Comparison of ENCODE assay signal across 10 cellular contexts in genomic region chr1:161069201-161069685, GRCh38. TPM values are rescaled to one million over a fixed set of nuclear protein-coding genes. Genes with fewer than 3 reads are reported as not detected.
DNase-seq lines count a peak whose midpoint lies in the region; ATAC-seq and TF ChIP-seq lines count a peak whose summit lies in the region.
"Had no signal": no experiment of that assay in that cellular context is flagged by ENCODE, and none has a peak within 500 bp of the region (broad histone marks: within the 10 kb centered on the region; RNA-seq: fewer than 3 reads in every experiment).

No MANE protein-coding gene starts in this region.

- intact Hi-C loops in left ventricle myocardium inferior (cut with micrococcal nuclease) (no loop called here), Right ventricle myocardium inferior (cut with DNase I) (no loop called here), activated B cell treated with CpG ODN at 0.5 μM for 24 hours (cut with micrococcal nuclease) (loop anchor here (1.0 to 5.0 kb wide), 6 partner anchors 28 to 298 kb away; partner anchors contain the start of genes CFAP126, DEDD, F11R and UFC1), right lobe of liver (cut with DNase I) (no loop called here)

- no peak for TF ChIP-seq POLR2A in right lobe of liver (IDR thresholded peaks at IDR 0.05)

- H3K36me3 ChIP-seq in left ventricle myocardium inferior (no peaks in the 10 kb centered on the region), right lobe of liver (no peaks in the 10 kb centered on the region), urinary bladder (ENCODE audit: insufficient read depth) (no peaks in the 10 kb centered on the region), H7 (replicated peaks; ENCODE audit: control insufficient read depth, insufficient read depth, low read length) (no peaks in the 10 kb centered on the region)

- no peaks in the 10 kb centered on the region for H3K9me3 Mint-ChIP-seq in activated B cell treated with CpG ODN at 0.5 μM for 24 hours

- no peak for ATAC-seq in Right ventricle myocardium inferior
- ATAC-seq in activated B cell treated with CpG ODN at 0.5 μM for 24 hours (ENCODE audit: low read depth) = no peak
- ATAC-seq in right lobe of liver = peak in 1 of 4 donors; percentile 2

- peak overlapping the region; percentile 96 for H3K4me3 Mint-ChIP-seq in activated B cell treated with CpG ODN at 0.5 μM for 24 hours

- H3K27me3 ChIP-seq in left ventricle myocardium inferior (ENCODE audit: low read depth) (peaks cover 28% of the 10 kb centered on the region), right lobe of liver (no peaks in the 10 kb centered on the region), H7 (ENCODE audit: control insufficient read depth, insufficient read depth, low read length) (no peaks in the 10 kb centered on the region; the same call in 1 of the 2 replicates)

- H3K36me3 Mint-ChIP-seq in activated B cell treated with CpG ODN at 0.5 μM for 24 hours (ENCODE audit: low read depth) = peaks cover 40% of the 10 kb centered on the region

- no peak for DNase-seq in left ventricle myocardium inferior
- no peak for DNase-seq in Right ventricle myocardium inferior (ENCODE audit: missing footprints)
- DNase-seq in activated B cell treated with CpG ODN at 0.5 μM for 24 hours = no peak
- DNase-seq in right lobe of liver = no peak
- DNase-seq in H7 = no peak
- DNase-seq in D341Med (ENCODE audit: low spot score) = no peak
- DNase-seq in EL = no peak
- DNase-seq: NCI-H1930 had no signal

- H3K9me3 ChIP-seq in left ventricle myocardium inferior (replicated peaks) (no peaks in the 10 kb centered on the region), right lobe of liver (no peaks in the 10 kb centered on the region)

- WGBS in right lobe of liver (ENCODE audit: insufficient coverage, low coverage, low lambda C conversion rate, missing lambda C conversion rate) = 55% methylated on average over 7 of the region's 11 CpGs
- 75% methylated on average over 11 of the region's 11 CpGs for WGBS in urinary bladder

- H3K27ac ChIP-seq in left ventricle myocardium inferior (replicated peaks) (peak overlapping the region; percentile 66), right lobe of liver (peak overlapping the region in 2 of 3 donors; percentile 71 to 75), urinary bladder (ENCODE audit: low read depth) (no peak overlapping the region)
- H3K27ac ChIP-seq: C4-2B had no signal

- peak overlapping the region; percentile 95 for H3K27ac Mint-ChIP-seq in activated B cell treated with CpG ODN at 0.5 μM for 24 hours

- H3K4me3 ChIP-seq in left ventricle myocardium inferior (peak overlapping the region; percentile 49), right lobe of liver (peak overlapping the region; percentile 26 to 44 (median 31)), urinary bladder (ENCODE audit: low read depth, low read length) (peak overlapping the region; percentile 32), H7 (ENCODE audit: insufficient read depth, low read depth, low read length) (no peak overlapping the region)

- CTCF ChIA-PET in activated B cell treated with CpG ODN at 0.5 μM for 24 hours (lab: Charles Lee) = interaction anchor here (1.0 to 6.2 kb wide), 9 partner anchors 24 to 97 kb away, joined by 3 to 95 read pairs (median 8); partner anchors contain the start of genes KLHDC9, PPOX, TSTD1 and USF1

- TF ChIP-seq CTCF in left ventricle myocardium inferior (IDR thresholded peaks at IDR 0.05; ENCODE audit: borderline replicate concordance) (no peak), activated B cell treated with CpG ODN at 0.5 μM for 24 hours (IDR thresholded peaks at IDR 0.05) (no peak), right lobe of liver (IDR thresholded peaks at IDR 0.05) (no peak)

- peaks cover 62% of the 10 kb centered on the region for H3K4me1 Mint-ChIP-seq in activated B cell treated with CpG ODN at 0.5 μM for 24 hours

- POLR2A ChIA-PET in activated B cell treated with CpG ODN at 0.5 μM for 24 hours (lab: Charles Lee) = interaction anchor here (0.7 to 9.8 kb wide), 29 partner anchors 9 to 680 kb away, joined by 3 to 285 read pairs (median 6); partner anchors contain the start of genes B4GALT3, DEDD, DUSP12 and F11R

- no peaks in the 10 kb centered on the region for H3K27me3 Mint-ChIP-seq in activated B cell treated with CpG ODN at 0.5 μM for 24 hours

- H3K4me1 ChIP-seq in left ventricle myocardium inferior = no peaks in the 10 kb centered on the region
- H3K4me1 ChIP-seq in right lobe of liver = no peaks in the 10 kb centered on the region
- no peaks in the 10 kb centered on the region for H3K4me1 ChIP-seq in urinary bladder (ENCODE audit: insufficient read depth)

RNA-seq across cellular contexts. Expression of gene ARHGAP30, which starts 0.4 kb away (rescaled TPM):
- 2.4 TPM for total RNA-seq in left ventricle myocardium inferior
- total RNA-seq in Right ventricle myocardium inferior = 3.7 TPM
- total RNA-seq in activated B cell treated with CpG ODN at 0.5 μM for 24 hours = 154 and 158 TPM in 2 replicates
- 1 to 10 TPM; 2.8 to 7.4 (median 3.6) TPM for total RNA-seq in right lobe of liver
- 2.9 TPM for total RNA-seq in urinary bladder
- polyA plus RNA-seq in urinary bladder = 5.1 TPM
- total RNA-seq in H7 (2014; rRNA removed; shearing (Covaris generic)) = 0.11 TPM in 1 of 2 replicates, not detected in the other

RNA-seq across cellular contexts. Expression of gene NECTIN4, which starts 20.1 kb away (rescaled TPM):
- total RNA-seq in left ventricle myocardium inferior (not detected), Right ventricle myocardium inferior (not detected), activated B cell treated with CpG ODN at 0.5 μM for 24 hours (not detected in 2 replicates), right lobe of liver (not detected), urinary bladder (12.2 TPM)
- 5.0 TPM for polyA plus RNA-seq in urinary bladder
- total RNA-seq in H7 (2014; rRNA removed; shearing (Covaris generic)) = not detected in 2 replicates

RNA-seq across cellular contexts. Expression of gene USF1, which starts 23.5 kb away (rescaled TPM):
- total RNA-seq in left ventricle myocardium inferior (31.7 TPM), Right ventricle myocardium inferior (33.7 TPM), activated B cell treated with CpG ODN at 0.5 μM for 24 hours (134 and 143 TPM in 2 replicates), right lobe of liver (10 to 100 TPM; 25.5 to 34.3 (median 28.1) TPM), urinary bladder (46.7 TPM)
- 55.9 TPM for polyA plus RNA-seq in urinary bladder
- total RNA-seq in H7 (2014; rRNA removed; shearing (Covaris generic)) = 169 and 176 TPM in 2 replicates

RNA-seq across cellular contexts. Expression of gene KLHDC9, which starts 28.9 kb away (rescaled TPM):
- total RNA-seq in left ventricle myocardium inferior (9.1 TPM), Right ventricle myocardium inferior (6.5 TPM), activated B cell treated with CpG ODN at 0.5 μM for 24 hours (2.9 and 3.6 TPM in 2 replicates), right lobe of liver (1 to 10 TPM; 1.4 to 6.8 (median 2.9) TPM), urinary bladder (1.3 TPM)
- 8.4 TPM for polyA plus RNA-seq in urinary bladder
- total RNA-seq in H7 (2014; rRNA removed; shearing (Covaris generic)) = 21.9 and 23.2 TPM in 2 replicates

RNA-seq across cellular contexts. Expression of gene TSTD1, which starts 30.5 kb away (rescaled TPM):
- total RNA-seq in left ventricle myocardium inferior (13.4 TPM), Right ventricle myocardium inferior (10.5 TPM), activated B cell treated with CpG ODN at 0.5 μM for 24 hours (69.8 and 70.2 TPM in 2 replicates), right lobe of liver (10 to 100 TPM; 16.3 to 60.8 (median 28.3) TPM), urinary bladder (23.1 TPM)
- 36.7 TPM for polyA plus RNA-seq in urinary bladder
- total RNA-seq in H7 (2014; rRNA removed; shearing (Covaris generic)) = 91.3 and 114 TPM in 2 replicates

Comparison
In these comparisons a context has a peak if more than half of its experiments do, and no peak if none do; other contexts are left out.
1. RNA of gene ARHGAP30, which starts 0.4 kb away (total RNA-seq): 154 to 158 TPM in activated B cell treated with CpG ODN at 0.5 μM for 24 hours; 3.7 TPM in Right ventricle myocardium inferior (single experiment), 2.8 to 7.4 TPM in right lobe of liver, 2.9 TPM in urinary bladder (single experiment), 2.4 TPM in left ventricle myocardium inferior (single experiment) and 0.11 TPM in H7; every median in the first group is over 10 times any median in the second.
2. RNA of gene NECTIN4, which starts 20.1 kb away (total RNA-seq): 12.2 TPM in urinary bladder (single experiment); not detected in left ventricle myocardium inferior (single experiment), not detected in activated B cell treated with CpG ODN at 0.5 μM for 24 hours, not detected in right lobe of liver, not detected in Right ventricle myocardium inferior (single experiment) and not detected in H7; every median in the first group is over 10 times any median in the second.